In the genomic region with DNA sequence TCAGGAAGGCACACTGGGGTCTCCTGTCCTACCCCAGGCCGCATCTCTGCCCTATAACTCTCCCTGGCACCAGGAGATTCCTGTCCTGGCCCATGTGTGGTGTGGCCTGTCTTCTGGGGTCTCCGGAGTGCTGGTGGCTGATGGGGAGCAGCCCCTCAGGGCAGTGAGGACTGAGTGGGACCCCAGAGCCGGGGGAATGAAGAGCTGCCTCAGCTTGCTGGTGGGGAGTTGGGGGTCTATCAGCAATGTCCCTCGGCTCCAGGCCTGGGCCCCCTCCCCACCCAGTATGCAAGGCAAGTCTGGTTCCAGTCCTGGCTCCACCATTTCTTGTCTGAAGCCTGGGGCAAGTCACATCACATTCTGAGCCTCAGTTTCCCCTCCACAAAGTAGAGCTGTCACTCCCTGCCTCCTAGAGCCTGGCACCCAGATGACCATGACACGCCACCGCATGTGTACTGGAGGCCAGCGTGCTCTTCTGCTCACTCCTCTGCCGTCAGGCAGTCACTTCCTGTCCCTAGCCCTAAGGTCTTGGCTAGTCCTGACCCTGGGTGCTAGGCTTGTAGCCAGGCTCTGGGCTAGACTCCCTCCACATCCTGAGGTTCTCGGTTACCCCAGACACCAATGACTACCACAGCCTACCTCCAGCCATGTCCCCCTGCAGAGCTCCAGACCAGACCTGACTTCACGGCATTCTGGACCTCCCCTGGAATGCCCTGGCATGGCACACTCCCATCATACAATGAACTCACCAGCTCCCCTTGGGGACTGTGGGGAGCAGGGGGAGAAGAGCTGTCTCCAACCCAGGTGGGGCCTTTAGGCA, we compare ENCODE assay signal across 11 cellular contexts. TPM values are rescaled to one million over a fixed set of nuclear protein-coding genes. Genes with fewer than 3 reads are reported as not detected.
A peak's percentile ranks its signal among the peaks of the same experiment; 100 is the strongest.
DNase-seq lines count a peak whose midpoint lies in the region; ATAC-seq and TF ChIP-seq lines count a peak whose summit lies in the region.
"Had no signal": no experiment of that assay in that cellular context is flagged by ENCODE, and none has a peak within 500 bp of the region (broad histone marks: within the 10 kb centered on the region; RNA-seq: fewer than 3 reads in every experiment).

No MANE protein-coding gene starts in this region.

- H3K4me3 ChIP-seq in endodermal cell (ENCODE audit: low read length), result no peak overlapping the region

- no peaks in the 10 kb centered on the region for H3K27me3 Mint-ChIP-seq in activated CD4-positive, alpha-beta T cell treated with anti-CD3 and anti-CD28 coated beads for 36 hours
- no peaks in the 10 kb centered on the region for H3K27me3 Mint-ChIP-seq in endodermal cell (ENCODE audit: insufficient read depth)

- H3K27me3 ChIP-seq in endodermal cell (ENCODE audit: control insufficient read depth, insufficient read depth, low read length, poor library complexity, severe bottlenecking), result no peaks in the 10 kb centered on the region

- no peak overlapping the region for H3K4me3 Mint-ChIP-seq in activated CD4-positive, alpha-beta T cell treated with anti-CD3 and anti-CD28 coated beads for 36 hours
- no peak overlapping the region for H3K4me3 Mint-ChIP-seq in endodermal cell
- peak overlapping the region; percentile 68 for H3K4me3 Mint-ChIP-seq in stimulated activated effector memory CD8-positive, alpha-beta T cell treated with anti-CD3 and anti-CD28 coated beads, Interleukin-12 subunit alpha, Interleukin-12 subunit beta, amount 100 ng/mL, for 72 hours

- CTCF ChIA-PET in activated CD4-positive, alpha-beta T cell treated with anti-CD3 and anti-CD28 coated beads for 36 hours (lab: Charles Lee), result interaction anchor here (1.1 to 1.2 kb wide), 2 partner anchors 14 to 53 kb away, joined by 3 to 4 read pairs; no protein-coding TSS in a partner anchor
- CTCF ChIA-PET in RWPE1 (lab: Yijun Ruan, JAX), result interaction anchor here (0.7 to 1.7 kb wide), 2 partner anchors 14 to 34 kb away, joined by 3 to 6 read pairs; no protein-coding TSS in a partner anchor

- no peak for DNase-seq in activated CD4-positive, alpha-beta T cell treated with anti-CD3 and anti-CD28 coated beads for 36 hours
- DNase-seq in activated CD4-positive, alpha-beta T cell treated with anti-CD3 and anti-CD28 coated beads for 1 hour, result no peak
- DNase-seq in RWPE1 (ENCODE audit: low spot score), result no peak
- no peak for DNase-seq in endodermal cell
- no peak for DNase-seq in stimulated activated effector memory CD8-positive, alpha-beta T cell treated with anti-CD3 and anti-CD28 coated beads, Interleukin-12 subunit alpha, Interleukin-12 subunit beta, amount 100 ng/mL, for 72 hours (ENCODE audit: low spot score in 2 of 2)
- DNase-seq in KBM-7, result no peak
- DNase-seq in NCI-H345 (lab: John Stamatoyannopoulos, UW), result no peak
- no peak for DNase-seq in DMS53 treated with DMSO at 0.1 percent for 48 hours (lab: John Stamatoyannopoulos, UW; ENCODE audit: unreplicated experiment)
- DNase-seq: foreskin melanocyte, NCI-H1092 had no signal

- no peak for ATAC-seq in activated CD4-positive, alpha-beta T cell treated with anti-CD3 and anti-CD28 coated beads for 36 hours
- ATAC-seq in stimulated activated effector memory CD8-positive, alpha-beta T cell treated with anti-CD3 and anti-CD28 coated beads, Interleukin-12 subunit alpha, Interleukin-12 subunit beta, amount 100 ng/mL, for 72 hours, result no peak

- no peaks in the 10 kb centered on the region for H3K9me3 Mint-ChIP-seq in activated CD4-positive, alpha-beta T cell treated with anti-CD3 and anti-CD28 coated beads for 36 hours (ENCODE audit: low read depth)
- no peaks in the 10 kb centered on the region for H3K9me3 Mint-ChIP-seq in endodermal cell
- no peaks in the 10 kb centered on the region for H3K9me3 Mint-ChIP-seq in stimulated activated effector memory CD8-positive, alpha-beta T cell treated with anti-CD3 and anti-CD28 coated beads, Interleukin-12 subunit alpha, Interleukin-12 subunit beta, amount 100 ng/mL, for 72 hours

- no peaks in the 10 kb centered on the region for H3K9me3 ChIP-seq in endodermal cell (ENCODE audit: control insufficient read depth, low read length)
- H3K9me3 ChIP-seq: thoracic aorta had no signal

- POLR2A ChIA-PET in activated CD4-positive, alpha-beta T cell treated with anti-CD3 and anti-CD28 coated beads for 36 hours (lab: Charles Lee), result no interaction called here
- POLR2A ChIA-PET in RWPE1 (lab: Yijun Ruan, JAX; ENCODE audit: low non-redundant PET), result no interaction called here

- TF ChIP-seq CTCF in RWPE1 (conservative IDR thresholded peaks at IDR 0.05; ENCODE audit: low read depth) (no peak), endodermal cell (conservative IDR thresholded peaks at IDR 0.05) (no peak)

- H3K27ac Mint-ChIP-seq in activated CD4-positive, alpha-beta T cell treated with anti-CD3 and anti-CD28 coated beads for 36 hours, result peak overlapping the region; percentile 34
- peak overlapping the region; percentile 78 for H3K27ac Mint-ChIP-seq in endodermal cell
- H3K27ac Mint-ChIP-seq in stimulated activated effector memory CD8-positive, alpha-beta T cell treated with anti-CD3 and anti-CD28 coated beads, Interleukin-12 subunit alpha, Interleukin-12 subunit beta, amount 100 ng/mL, for 72 hours, result peak overlapping the region; percentile 97

- H3K9ac ChIP-seq in endodermal cell (ENCODE audit: extremely low read depth, low read length, poor library complexity, severe bottlenecking), result no peak overlapping the region

- WGBS in endodermal cell (ENCODE audit: insufficient coverage in 1 of 2, insufficient read length in 1 of 2), 2 experiments, result 83 to 85% methylated on average over 5 to 10 of the region's 10 CpGs

- peaks cover 73% of the 10 kb centered on the region for H3K4me1 Mint-ChIP-seq in activated CD4-positive, alpha-beta T cell treated with anti-CD3 and anti-CD28 coated beads for 36 hours
- peaks cover 64% of the 10 kb centered on the region for H3K4me1 Mint-ChIP-seq in endodermal cell
- peaks cover 82% of the 10 kb centered on the region for H3K4me1 Mint-ChIP-seq in stimulated activated effector memory CD8-positive, alpha-beta T cell treated with anti-CD3 and anti-CD28 coated beads, Interleukin-12 subunit alpha, Interleukin-12 subunit beta, amount 100 ng/mL, for 72 hours

- in situ Hi-C loops in KBM-7 (cut with MboI; ENCODE audit: low pct_unique_long_range_greater_than_20kb, low sequenced_read_pairs), result no loop called here

- H3K27ac ChIP-seq in RWPE1, result peak overlapping the region; percentile 75
- no peak overlapping the region for H3K27ac ChIP-seq in endodermal cell (ENCODE audit: low read depth, low read length)
- H3K27ac ChIP-seq: thoracic aorta had no signal

- intact Hi-C loops in activated CD4-positive, alpha-beta T cell treated with anti-CD3 and anti-CD28 coated beads for 36 hours (cut with DNase I, micrococcal nuclease), result no loop called here

- peaks cover 15% of the 10 kb centered on the region for H3K4me1 ChIP-seq in endodermal cell (ENCODE audit: control insufficient read depth, insufficient read depth, low read length)

- peaks cover 4% of the 10 kb centered on the region for H3K36me3 ChIP-seq in endodermal cell (ENCODE audit: control insufficient read depth, insufficient read depth, low read length)
- H3K36me3 ChIP-seq: thoracic aorta had no signal

- H3K36me3 Mint-ChIP-seq in activated CD4-positive, alpha-beta T cell treated with anti-CD3 and anti-CD28 coated beads for 36 hours (ENCODE audit: low read depth), result peaks cover 4% of the 10 kb centered on the region
- peaks cover 13% of the 10 kb centered on the region for H3K36me3 Mint-ChIP-seq in endodermal cell (ENCODE audit: low read depth)
- peaks cover 19% of the 10 kb centered on the region for H3K36me3 Mint-ChIP-seq in stimulated activated effector memory CD8-positive, alpha-beta T cell treated with anti-CD3 and anti-CD28 coated beads, Interleukin-12 subunit alpha, Interleukin-12 subunit beta, amount 100 ng/mL, for 72 hours

RNA-seq across cellular contexts. Expression of gene ARAP1, which starts 12.8 kb away (rescaled TPM):
- total RNA-seq in activated CD4-positive, alpha-beta T cell treated with anti-CD3 and anti-CD28 coated beads for 36 hours, result 10 to 100 TPM; 69.9 to 76.6 TPM
- total RNA-seq in endodermal cell, result 10 to 100 TPM; 74.4 to 88.3 TPM
- polyA plus RNA-seq in endodermal cell (2013, experiment 1 of 2), result 33.5 TPM
- 27.9 TPM for polyA plus RNA-seq in endodermal cell (2013, experiment 2 of 2)

RNA-seq across cellular contexts. Expression of gene STARD10, which starts 54.4 kb away (rescaled TPM):
- 10 to 100 TPM in 1 of 2 experiments, 1 to 10 TPM in 1; 8.3 to 12.9 TPM for total RNA-seq in activated CD4-positive, alpha-beta T cell treated with anti-CD3 and anti-CD28 coated beads for 36 hours
- total RNA-seq in endodermal cell, result 10 to 100 TPM; 32.2 to 33.3 TPM
- polyA plus RNA-seq in endodermal cell (2013, experiment 1 of 2), result 23.2 TPM
- polyA plus RNA-seq in endodermal cell (2013, experiment 2 of 2), result 21.0 TPM

Comparison
In these comparisons a context has a peak if more than half of its experiments do, and no peak if none do; other contexts are left out.
1. H3K27ac Mint-ChIP-seq: peak in every context shown above with its lines; median percentile 97 in stimulated activated effector memory CD8-positive, alpha-beta T cell treated with anti-CD3 and anti-CD28 coated beads, Interleukin-12 subunit alpha, Interleukin-12 subunit beta, amount 100 ng/mL, for 72 hours; 78 in endodermal cell; 34 in activated CD4-positive, alpha-beta T cell treated with anti-CD3 and anti-CD28 coated beads for 36 hours.